14 cellular contexts compared by ENCODE assay signal in genomic region chr12:63400746-63401145, GRCh38.
DNase-seq lines count a peak whose midpoint lies in the region; ATAC-seq and TF ChIP-seq lines count a peak whose summit lies in the region.
"Had no signal": no experiment of that assay in that cellular context is flagged by ENCODE, and none has a peak within 500 bp of the region (broad histone marks: within the 10 kb centered on the region; RNA-seq: fewer than 3 reads in every experiment).

No MANE protein-coding gene starts in this region.

- ATAC-seq in GM21529 (IDR thresholded peaks at IDR 0.05; ENCODE audit: unreplicated experiment), result no peak

- H3K36me3 ChIP-seq in HEK293 (ENCODE audit: control insufficient read depth in 2 of 2, insufficient read depth in 1 of 2, low read length in 2 of 2) (no peaks in the 10 kb centered on the region), osteoblast (ENCODE audit: insufficient read depth, low read length) (no peaks in the 10 kb centered on the region)

- H3K4me1 ChIP-seq in HEK293 (ENCODE audit: control insufficient read depth, insufficient read depth, low read length), result no peaks in the 10 kb centered on the region
- H3K4me1 ChIP-seq in osteoblast (ENCODE audit: insufficient read depth, low read length), result no peaks in the 10 kb centered on the region

- no peaks in the 10 kb centered on the region for H3K27me3 ChIP-seq in osteoblast (ENCODE audit: insufficient read depth, low read length)

- H3K27ac ChIP-seq in HEK293 (ENCODE audit: extremely low read depth, low read depth, low read length) (no peak overlapping the region), osteoblast (ENCODE audit: low read depth, low read length) (no peak overlapping the region)
- H3K27ac ChIP-seq: HL-60 had no signal

- no peak overlapping the region for H2AFZ ChIP-seq in osteoblast (ENCODE audit: low read length)

- no peak overlapping the region for H3K4me2 ChIP-seq in osteoblast (ENCODE audit: insufficient read depth, low read length)

- H3K4me3 ChIP-seq in HEK293 (ENCODE audit: low read depth, low read length) (no peak overlapping the region), choroid plexus epithelial cell (ENCODE audit: low read depth, low read length) (no peak overlapping the region), osteoblast (ENCODE audit: insufficient read depth, low read length) (no peak overlapping the region)

- no peaks in the 10 kb centered on the region for H3K79me2 ChIP-seq in osteoblast (ENCODE audit: insufficient read depth, low read length)

- H4K20me1 ChIP-seq in osteoblast (ENCODE audit: insufficient read depth, low read length), result no peaks in the 10 kb centered on the region

- DNase-seq in NCI-H345 treated with DMSO at 0.1 percent for 48 hours (lab: John Stamatoyannopoulos, UW; ENCODE audit: unreplicated experiment) (peak; percentile 45), choroid plexus epithelial cell (ENCODE audit: low read depth) (peak; percentile 44), osteoblast (ENCODE audit: insufficient read length, low spot score, missing footprints) (peak; percentile 17), NK-92 (lab: John Stamatoyannopoulos, UW; ENCODE audit: unreplicated experiment) (no peak), erythroblast (lab: John Stamatoyannopoulos, UW) (no peak), NCI-H128 (lab: John Stamatoyannopoulos, UW; ENCODE audit: unreplicated experiment) (no peak)
- DNase-seq: activated CD8-positive, alpha-beta memory T cell treated with anti-CD3 and anti-CD28 coated beads, Interleukin-2, amount 50 U/mL, for 48 hours; amniotic stem cell; Caco-2; NCI-H1048; nephron progenitor cell had no signal

- POLR2A ChIA-PET in HEK293 (lab: Yijun Ruan, JAX), result no interaction called here

- TF ChIP-seq CTCF in HEK293 (tag by site-specific recombination; IDR thresholded peaks at IDR 0.05), result no peak
- TF ChIP-seq CTCF in choroid plexus epithelial cell (conservative IDR thresholded peaks at IDR 0.05; ENCODE audit: low read depth, low read length), result no peak
- no peak for TF ChIP-seq CTCF in osteoblast (IDR thresholded peaks at IDR 0.05; ENCODE audit: extremely low read depth, low read depth, low read length)

- CTCF ChIA-PET in HEK293 (lab: Yijun Ruan, JAX), result interaction anchor here (0.5 to 1.1 kb wide), 3 partner anchors 19 to 435 kb away, joined by 3 to 4 read pairs (median 3); no protein-coding TSS in a partner anchor

- no peaks in the 10 kb centered on the region for H3K9me3 ChIP-seq in HEK293 (ENCODE audit: control insufficient read depth, insufficient read depth, low read depth, low read length)
- H3K9me3 ChIP-seq in osteoblast (ENCODE audit: low read depth, low read length), result no peaks in the 10 kb centered on the region
- H3K9me3 ChIP-seq: Caco-2 had no signal

- TF ChIP-seq POLR2A in erythroblast (IDR thresholded peaks at IDR 0.05; ENCODE audit: low read length), result no peak

TF ChIP-seq in HEK293, 187 proteins besides CTCF, POLR2A, EP300 and RAD21 (continues in another document):
- TF ChIP-seq ZNF350 (tag by site-specific recombination; IDR thresholded peaks at IDR 0.05), result no peak
- no peak for TF ChIP-seq ZFHX2 (tag by site-specific recombination; conservative IDR thresholded peaks at IDR 0.05)
- no peak for TF ChIP-seq ZBTB26 (tag by site-specific recombination; optimal IDR thresholded peaks at IDR 0.05)
- TF ChIP-seq ZSCAN16 (tag by site-specific recombination; IDR thresholded peaks at IDR 0.05), result no peak
- TF ChIP-seq ZNF837 (tag by site-specific recombination; IDR thresholded peaks at IDR 0.05), result no peak
- no peak for TF ChIP-seq KLF10 (tag by site-specific recombination; IDR thresholded peaks at IDR 0.05)
- TF ChIP-seq ZNF146 (tag by site-specific recombination; IDR thresholded peaks at IDR 0.05), result no peak
- TF ChIP-seq ZNF354C (tag by site-specific recombination; IDR thresholded peaks at IDR 0.05; ENCODE audit: borderline replicate concordance, low read depth), result no peak
- no peak for TF ChIP-seq KLF16 (tag by site-specific recombination; IDR thresholded peaks at IDR 0.05)
- peak; percentile 76; the same call in 1 of the 2 replicates for TF ChIP-seq OVOL3 (tag by site-specific recombination; IDR thresholded peaks at IDR 0.05)
- no peak for TF ChIP-seq WT1 (tag by site-specific recombination; IDR thresholded peaks at IDR 0.05)
- TF ChIP-seq ZSCAN30 (tag by site-specific recombination; IDR thresholded peaks at IDR 0.05), result peak; percentile 61; the same call in 1 of the 2 replicates
- TF ChIP-seq ZNF366 (tag by site-specific recombination; conservative IDR thresholded peaks at IDR 0.05), result 0 out of 2 replicates have a peak, but pooled peaks have one; percentile 11
- 0 out of 2 replicates have a peak, but pooled peaks have one; percentile 34 for TF ChIP-seq ZNF18 (tag by site-specific recombination; IDR thresholded peaks at IDR 0.05)
- no peak for TF ChIP-seq ZNF843 (tag by site-specific recombination; IDR thresholded peaks at IDR 0.05)
- 0 out of 2 replicates have a peak, but pooled peaks have one; percentile 12 for TF ChIP-seq ZNF133 (tag by site-specific recombination; IDR thresholded peaks at IDR 0.05)
- TF ChIP-seq ZNF658 (tag by site-specific recombination; IDR thresholded peaks at IDR 0.05), result no peak
- TF ChIP-seq ZBTB7A (tag by site-specific recombination; IDR thresholded peaks at IDR 0.05; ENCODE audit: low read depth), result no peak
- TF ChIP-seq ZNF645 (tag by site-specific recombination; IDR thresholded peaks at IDR 0.05), result no peak
- TF ChIP-seq ZNF302 (tag by site-specific recombination; IDR thresholded peaks at IDR 0.05; ENCODE audit: low read depth), result no peak
- no peak for TF ChIP-seq ZNF398 (tag by site-specific recombination; IDR thresholded peaks at IDR 0.05)
- TF ChIP-seq ZNF214 (tag by site-specific recombination; IDR thresholded peaks at IDR 0.05; ENCODE audit: borderline replicate concordance), result no peak
- 0 out of 2 replicates have a peak, but pooled peaks have one; percentile 13 for TF ChIP-seq ZNF341 (tag by site-specific recombination; IDR thresholded peaks at IDR 0.05; ENCODE audit: low read depth)
- no peak for TF ChIP-seq KLF17 (tag by site-specific recombination; IDR thresholded peaks at IDR 0.05)
- no peak for TF ChIP-seq ZNF580 (tag by site-specific recombination; IDR thresholded peaks at IDR 0.05)

Comparison
In these comparisons a context has a peak if more than half of its experiments do, and no peak if none do; other contexts are left out.
1. DNase-seq: peak in NCI-H345 treated with DMSO at 0.1 percent for 48 hours (single experiment), choroid plexus epithelial cell (single experiment) and osteoblast (single experiment); none in NK-92 (single experiment), erythroblast (0 of 2) and NCI-H128 (single experiment).